Comparison of ENCODE assay signal across 35 cellular contexts in genomic region chr9:81878530-81878929, GRCh38. TPM values are rescaled to one million over a fixed set of nuclear protein-coding genes. Genes with fewer than 3 reads are reported as not detected.
"Had no signal": no experiment of that assay in that cellular context is flagged by ENCODE, and none has a peak within 500 bp of the region (broad histone marks: within the 10 kb centered on the region; RNA-seq: fewer than 3 reads in every experiment).

No MANE protein-coding gene starts in this region.

- H3K79me2 ChIP-seq: parathyroid adenoma had no signal

- H3K27me3 ChIP-seq: esophagus muscularis mucosa, foreskin keratinocyte, gastroesophageal sphincter, right atrium auricular region, suprapubic skin, vagina had no signal

- H3K4me3 ChIP-seq: esophagus muscularis mucosa, gastroesophageal sphincter, heart right ventricle, lower lobe of right lung, right atrium auricular region, smooth muscle cell, suprapubic skin, vagina had no signal

- H3K9me3 ChIP-seq: esophagus muscularis mucosa, gastroesophageal sphincter, heart right ventricle, lower lobe of right lung, right atrium auricular region, suprapubic skin, vagina had no signal

- FAIRE-seq: islet of Langerhans had no signal

- H3K4me1 ChIP-seq: esophagus muscularis mucosa, foreskin keratinocyte, gastroesophageal sphincter, parathyroid adenoma, suprapubic skin, vagina had no signal

- H3K4me3 Mint-ChIP-seq: endodermal cell; naive B cell; natural killer cell treated with Interleukin-12 subunit alpha and Interleukin-12 subunit beta and Interleukin-15 and Interleukin-18, amount 100 ng/mL, for 72 hours; neural crest cell; stimulated activated naive CD8-positive, alpha-beta T cell treated with anti-CD3 and anti-CD28 coated beads, Interleukin-15, amount 100 ng/mL, for 72 hours had no signal

- DNase-seq: effector CD8-positive, alpha-beta T cell; endodermal cell; foreskin keratinocyte; glutamatergic neuron; heart right ventricle; hippocampal formation; left colon; left ventricle myocardium superior; lower lobe of right lung; naive B cell; stimulated activated CD4-positive, alpha-beta T cell treated with anti-CD3 and anti-CD28 coated beads, Interleukin-12 subunit alpha, Interleukin-12 subunit beta, amount 100 ng/mL, for 4 hours; stimulated activated CD4-positive, alpha-beta T cell treated with anti-CD3 and anti-CD28 coated beads, Interleukin-1b, Interleukin-23, amount 100 ng/mL, for 48 hours; stimulated activated CD4-positive, alpha-beta T cell treated with anti-CD3 and anti-CD28 coated beads, Interleukin-4, amount 100 ng/mL, for 1 hour; stimulated activated CD8-positive, alpha-beta memory T cell treated with anti-CD3 and anti-CD28 coated beads, Interleukin-4, amount 100 ng/mL, for 48 hours; stimulated activated naive CD4-positive, alpha-beta T cell; stimulated activated naive CD8-positive, alpha-beta T cell treated with anti-CD3 and anti-CD28 coated beads, Interleukin-15, amount 100 ng/mL, for 72 hours; trophoblast cell had no signal

- H3K9ac ChIP-seq: parathyroid adenoma had no signal

- H3K36me3 ChIP-seq: esophagus muscularis mucosa, gastroesophageal sphincter, heart right ventricle, lower lobe of right lung, right atrium auricular region, suprapubic skin, vagina had no signal

- ATAC-seq: foreskin keratinocyte; gastroesophageal sphincter; heart right ventricle; left ventricle myocardium superior; lower lobe of right lung; sciatic nerve; stimulated activated naive CD8-positive, alpha-beta T cell treated with anti-CD3 and anti-CD28 coated beads, Interleukin-15, amount 100 ng/mL, for 72 hours had no signal

- H3K27me3 Mint-ChIP-seq: naive B cell; natural killer cell treated with Interleukin-12 subunit alpha and Interleukin-12 subunit beta and Interleukin-15 and Interleukin-18, amount 100 ng/mL, for 72 hours; progenitor cell of endocrine pancreas; stimulated activated naive CD8-positive, alpha-beta T cell treated with anti-CD3 and anti-CD28 coated beads, Interleukin-15, amount 100 ng/mL, for 72 hours had no signal

- H3K4me1 Mint-ChIP-seq: stimulated activated naive CD8-positive, alpha-beta T cell treated with anti-CD3 and anti-CD28 coated beads, Interleukin-15, amount 100 ng/mL, for 72 hours had no signal

- H3K4me2 ChIP-seq: smooth muscle cell had no signal

- H2AFZ ChIP-seq: parathyroid adenoma had no signal

- H3K9me3 Mint-ChIP-seq: endodermal cell; natural killer cell treated with Interleukin-12 subunit alpha and Interleukin-12 subunit beta and Interleukin-15 and Interleukin-18, amount 100 ng/mL, for 72 hours; neural crest cell; stimulated activated naive CD8-positive, alpha-beta T cell treated with anti-CD3 and anti-CD28 coated beads, Interleukin-15, amount 100 ng/mL, for 72 hours had no signal

- H3K27ac Mint-ChIP-seq: endodermal cell; naive B cell; natural killer cell treated with Interleukin-12 subunit alpha and Interleukin-12 subunit beta and Interleukin-15 and Interleukin-18, amount 100 ng/mL, for 72 hours; progenitor cell of endocrine pancreas; stimulated activated naive CD8-positive, alpha-beta T cell treated with anti-CD3 and anti-CD28 coated beads, Interleukin-15, amount 100 ng/mL, for 72 hours had no signal

- H3K36me3 Mint-ChIP-seq: naive B cell; natural killer cell treated with Interleukin-12 subunit alpha and Interleukin-12 subunit beta and Interleukin-15 and Interleukin-18, amount 100 ng/mL, for 72 hours had no signal

- H3K27ac ChIP-seq: epithelial cell of prostate, esophagus muscularis mucosa, foreskin keratinocyte, gastroesophageal sphincter, heart right ventricle, lower lobe of right lung, parathyroid adenoma, right atrium auricular region, suprapubic skin, vagina had no signal

RNA-seq across cellular contexts. Expression of gene SPATA31D4, which starts 49.7 kb away (rescaled TPM):
- total RNA-seq: endodermal cell; esophagus muscularis mucosa; fibroblast of lung; foreskin keratinocyte; gastroesophageal sphincter; heart right ventricle; kidney epithelial cell; left colon; left ventricle myocardium superior; lower lobe of right lung; mononuclear cell; natural killer cell treated with Interleukin-12 subunit alpha and Interleukin-12 subunit beta and Interleukin-15 and Interleukin-18, amount 100 ng/mL, for 72 hours; neural crest cell; osteoblast; progenitor cell of endocrine pancreas; right atrium auricular region; sciatic nerve; smooth muscle cell; suprapubic skin; ureter; vagina had no signal
- polyA plus RNA-seq: fibroblast of lung, foreskin keratinocyte, heart right ventricle, smooth muscle cell had no signal
